In the genomic region with DNA sequence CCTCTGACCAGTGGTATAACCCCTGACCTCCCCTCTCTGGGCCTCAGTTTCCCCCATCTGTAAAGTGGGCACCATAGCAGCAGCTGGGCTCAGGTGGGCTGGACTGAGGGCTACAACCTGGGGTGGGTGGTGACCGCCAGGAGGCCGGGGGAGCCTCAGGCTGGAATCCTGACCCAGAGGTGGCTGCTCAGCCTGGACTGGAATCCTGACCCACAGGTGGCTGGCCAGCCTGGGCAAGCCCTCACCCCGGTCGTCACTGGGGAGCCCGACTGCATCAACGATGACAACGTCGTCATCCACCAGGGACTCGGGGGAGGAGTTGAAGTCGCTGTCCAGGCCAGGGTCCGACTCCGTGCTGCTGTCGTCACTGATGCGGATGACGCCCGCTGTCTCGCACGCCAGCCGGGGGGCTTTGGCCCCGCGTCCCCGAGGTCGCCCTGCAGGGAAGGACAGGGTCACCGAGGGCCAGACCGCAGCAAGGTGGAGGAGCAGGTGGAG, we compare ENCODE assay signal across 9 cellular contexts. TPM values are rescaled to one million over a fixed set of nuclear protein-coding genes. Genes with fewer than 3 reads are reported as not detected.
DNase-seq lines count a peak whose midpoint lies in the region; ATAC-seq and TF ChIP-seq lines count a peak whose summit lies in the region.
"Had no signal": no experiment of that assay in that cellular context is flagged by ENCODE, and none has a peak within 500 bp of the region (broad histone marks: within the 10 kb centered on the region; RNA-seq: fewer than 3 reads in every experiment).

No MANE protein-coding gene starts in this region.

- no peak for TF ChIP-seq RAD21 in IMR-90 (IDR thresholded peaks at IDR 0.05; ENCODE audit: low read length)

- no peak for ATAC-seq in IMR-90 (ENCODE audit: low read depth)
- ATAC-seq in naive thymus-derived CD4-positive, alpha-beta T cell = no peak
- ATAC-seq in activated CD8-positive, alpha-beta T cell treated with anti-CD3 and anti-CD28 coated beads, Interleukin-2, amount 10 ng/mL, durations not matched to agents 7 days and 5 days = no peak
- no peak for ATAC-seq in activated CD4-positive, CD25-positive, alpha-beta regulatory T cell treated with anti-CD3 and anti-CD28 coated beads, Interleukin-2, amount 50 U/mL, for 24 hours

- H4K5ac ChIP-seq in IMR-90 (ENCODE audit: low read depth, low read length) = no peak overlapping the region

- peaks cover 11 to 23% of the 10 kb centered on the region in 2 experiments for H3K79me1 ChIP-seq in IMR-90 (ENCODE audit: low read depth in 1 of 2, low read length in 2 of 2)

- peaks cover 0 to 6% (median 0%) of the 10 kb centered on the region in 5 donors for H3K36me3 Mint-ChIP-seq in naive thymus-derived CD4-positive, alpha-beta T cell
- peaks cover 11% of the 10 kb centered on the region for H3K36me3 Mint-ChIP-seq in activated CD8-positive, alpha-beta T cell treated with anti-CD3 and anti-CD28 coated beads, Interleukin-2, amount 10 ng/mL, durations not matched to agents 7 days and 5 days (ENCODE audit: low read depth)
- H3K36me3 Mint-ChIP-seq in activated naive CD8-positive, alpha-beta T cell treated with anti-CD3 and anti-CD28 coated beads for 36 hours = no peaks in the 10 kb centered on the region

- CTCF ChIA-PET in IMR-90 (lab: Yijun Ruan, JAX) = interaction anchor here (0.6 to 1.5 kb wide), 12 partner anchors 9 to 161 kb away, joined by 3 to 12 read pairs (median 4); a partner anchor contains a TSS
- CTCF ChIA-PET in naive thymus-derived CD4-positive, alpha-beta T cell (lab: Charles Lee) = interaction anchor here (0.9 to 4.4 kb wide), 10 partner anchors 10 to 130 kb away, joined by 3 to 37 read pairs (median 6); no protein-coding TSS in a partner anchor
- CTCF ChIA-PET in activated CD8-positive, alpha-beta T cell treated with anti-CD3 and anti-CD28 coated beads, Interleukin-2, amount 10 ng/mL, durations not matched to agents 7 days and 5 days (lab: Charles Lee) = interaction anchor here (0.6 to 2.4 kb wide), 22 partner anchors 9 to 152 kb away, joined by 3 to 18 read pairs (median 6); a partner anchor contains a TSS

- H3K9me3 Mint-ChIP-seq in naive thymus-derived CD4-positive, alpha-beta T cell = no peaks in the 10 kb centered on the region
- no peaks in the 10 kb centered on the region for H3K9me3 Mint-ChIP-seq in activated CD8-positive, alpha-beta T cell treated with anti-CD3 and anti-CD28 coated beads, Interleukin-2, amount 10 ng/mL, durations not matched to agents 7 days and 5 days (ENCODE audit: insufficient read depth)
- no peaks in the 10 kb centered on the region for H3K9me3 Mint-ChIP-seq in activated naive CD8-positive, alpha-beta T cell treated with anti-CD3 and anti-CD28 coated beads for 36 hours
- H3K9me3 Mint-ChIP-seq: activated T-cell treated with anti-CD3 and anti-CD28 coated beads, Interleukin-2, amount 50 U/mL, for 72 hours had no signal

- H4K91ac ChIP-seq in IMR-90 (ENCODE audit: insufficient read depth, low read depth, low read length) = no peak overlapping the region

- intact Hi-C loops in IMR-90 (cut with micrococcal nuclease) (loop anchor here (2.0 to 5.0 kb wide), 2 partner anchors 63 to 78 kb away; no protein-coding TSS in a partner anchor), dorsolateral prefrontal cortex (cut with DNase I) (loop anchor here (1.0 to 5.0 kb wide), 3 partner anchors 58 to 126 kb away; a partner anchor contains a TSS), thyroid gland (cut with DNase I) (loop anchor here (5.0 kb wide), 1 partner anchor 78 kb away; no protein-coding TSS in a partner anchor)
- intact Hi-C loops in naive thymus-derived CD4-positive, alpha-beta T cell (cut with micrococcal nuclease) = loop anchor here (1.0 to 5.0 kb wide), 2 partner anchors 78 to 127 kb away; a partner anchor contains a TSS

- in situ Hi-C loops in IMR-90 (cut with MboI; ENCODE audit: low sequenced_read_pairs) = no loop called here

- H3K23ac ChIP-seq in IMR-90 (ENCODE audit: low read depth, low read length) = no peak overlapping the region

- no peaks in the 10 kb centered on the region for H3K27me3 Mint-ChIP-seq in naive thymus-derived CD4-positive, alpha-beta T cell
- no peaks in the 10 kb centered on the region for H3K27me3 Mint-ChIP-seq in activated CD8-positive, alpha-beta T cell treated with anti-CD3 and anti-CD28 coated beads, Interleukin-2, amount 10 ng/mL, durations not matched to agents 7 days and 5 days (ENCODE audit: low read depth)
- H3K27me3 Mint-ChIP-seq in activated naive CD8-positive, alpha-beta T cell treated with anti-CD3 and anti-CD28 coated beads for 36 hours = no peaks in the 10 kb centered on the region

- no peak overlapping the region for H3K4me3 Mint-ChIP-seq in naive thymus-derived CD4-positive, alpha-beta T cell
- H3K4me3 Mint-ChIP-seq in activated CD8-positive, alpha-beta T cell treated with anti-CD3 and anti-CD28 coated beads, Interleukin-2, amount 10 ng/mL, durations not matched to agents 7 days and 5 days = no peak overlapping the region
- H3K4me3 Mint-ChIP-seq in activated naive CD8-positive, alpha-beta T cell treated with anti-CD3 and anti-CD28 coated beads for 36 hours = no peak overlapping the region
- H3K4me3 Mint-ChIP-seq: activated T-cell treated with anti-CD3 and anti-CD28 coated beads, Interleukin-2, amount 50 U/mL, for 72 hours had no signal

- 0 out of 2 replicates have a peak overlapping the region, but pooled peaks have one; percentile 35 for H3K9ac ChIP-seq in IMR-90 (ENCODE audit: low read depth, low read length)

- peaks cover 25% of the 10 kb centered on the region for H4K20me1 ChIP-seq in IMR-90 (ENCODE audit: insufficient read depth, low read length)

- WGBS in IMR-90 (ENCODE audit: extremely low coverage in 2 of 2, insufficient read length in 1 of 2), 2 experiments = 85% methylated on average over 15 of the region's 25 CpGs; no CpG with 5 or more reads in 1 of the 2 experiments
- WGBS in thyroid gland, 2 donors = 97% methylated on average over 17 to 25 of the region's 25 CpGs

- no peak overlapping the region for H2BK20ac ChIP-seq in IMR-90 (ENCODE audit: low read depth, low read length)

- H3K27me3 ChIP-seq in IMR-90 (ENCODE audit: control insufficient read depth, insufficient read depth, low read length) (no peaks in the 10 kb centered on the region), dorsolateral prefrontal cortex (no peaks in the 10 kb centered on the region), thyroid gland (no peaks in the 10 kb centered on the region)
- H3K27me3 ChIP-seq in naive thymus-derived CD4-positive, alpha-beta T cell (ENCODE audit: control insufficient read depth in 2 of 2, insufficient read depth in 2 of 2, low read length in 2 of 2) = no peaks in the 10 kb centered on the region

- peaks cover 80% of the 10 kb centered on the region for H3K36me3 ChIP-seq in IMR-90 (ENCODE audit: control insufficient read depth, insufficient read depth, low read length)
- peaks cover 0 to 82% (median 12%) of the 10 kb centered on the region in 3 experiments for H3K36me3 ChIP-seq in naive thymus-derived CD4-positive, alpha-beta T cell (ENCODE audit: control insufficient read depth in 2 of 3, insufficient read depth in 3 of 3, low read length in 3 of 3)
- H3K36me3 ChIP-seq in thyroid gland = peaks cover 60 to 82% of the 10 kb centered on the region in 2 donors

- H3K4me2 ChIP-seq in IMR-90 (ENCODE audit: low read depth, low read length) = no peak overlapping the region

- peaks cover 11% of the 10 kb centered on the region for H3K4me1 ChIP-seq in IMR-90 (ENCODE audit: control insufficient read depth, insufficient read depth, low read length)
- H3K4me1 ChIP-seq in naive thymus-derived CD4-positive, alpha-beta T cell (ENCODE audit: control insufficient read depth in 2 of 2, insufficient read depth in 2 of 2, low read length in 2 of 2) = peaks cover 0 to 8% of the 10 kb centered on the region in 2 donors
- H3K4me1 ChIP-seq in thyroid gland = peaks cover 4 to 14% of the 10 kb centered on the region in 2 donors

- peak overlapping the region; percentile 85 for H2BK5ac ChIP-seq in IMR-90 (ENCODE audit: low read depth, low read length, poor library complexity, severe bottlenecking)

- no peak overlapping the region for H3K14ac ChIP-seq in IMR-90 (replicated peaks; ENCODE audit: low read depth, low read length)

- H2AK5ac ChIP-seq in IMR-90 (ENCODE audit: low read depth, low read length) = peak overlapping the region; percentile 90; the same call in 1 of the 2 replicates

- H4K8ac ChIP-seq in IMR-90 (ENCODE audit: low read depth in 2 of 2, low read length in 2 of 2) = peak overlapping the region in 1 of 2 experiments; percentile 72; a peak in 2 of 4 replicates

- H2AK9ac ChIP-seq in IMR-90 (replicated peaks; ENCODE audit: low read depth, low read length, poor library complexity) = peak overlapping the region; percentile 97

- H3K9me1 ChIP-seq in IMR-90 (ENCODE audit: insufficient read depth, low read length) = no peaks in the 10 kb centered on the region

- H2AFZ ChIP-seq in IMR-90 (replicated peaks; ENCODE audit: low read length, poor library complexity) = peak overlapping the region; percentile 51

- no TSS peak for BruUV-seq in IMR-90 (replicated peaks; lab: Mats Ljungman, UMichigan)

- H3K4me1 Mint-ChIP-seq in naive thymus-derived CD4-positive, alpha-beta T cell = peaks cover 0 to 2% (median 0%) of the 10 kb centered on the region in 7 donors
- H3K4me1 Mint-ChIP-seq in activated CD8-positive, alpha-beta T cell treated with anti-CD3 and anti-CD28 coated beads, Interleukin-2, amount 10 ng/mL, durations not matched to agents 7 days and 5 days (ENCODE audit: low read depth) = peaks cover 4% of the 10 kb centered on the region
- no peaks in the 10 kb centered on the region for H3K4me1 Mint-ChIP-seq in activated naive CD8-positive, alpha-beta T cell treated with anti-CD3 and anti-CD28 coated beads for 36 hours

- H2BK120ac ChIP-seq in IMR-90 (ENCODE audit: low read depth, low read length) = 0 out of 2 replicates have a peak overlapping the region, but pooled peaks have one; percentile 29

- dilution Hi-C loops in IMR-90 (cut with HindIII; ENCODE audit: low sequenced_read_pairs, unreplicated experiment) = no loop called here

- peak overlapping the region; percentile 86 for H3K4ac ChIP-seq in IMR-90 (ENCODE audit: low read depth, low read length)

- peak overlapping the region in 2 of 9 donors; percentile 36 to 77 for H3K27ac Mint-ChIP-seq in naive thymus-derived CD4-positive, alpha-beta T cell
- no peak overlapping the region for H3K27ac Mint-ChIP-seq in activated CD8-positive, alpha-beta T cell treated with anti-CD3 and anti-CD28 coated beads, Interleukin-2, amount 10 ng/mL, durations not matched to agents 7 days and 5 days
- H3K27ac Mint-ChIP-seq in activated naive CD8-positive, alpha-beta T cell treated with anti-CD3 and anti-CD28 coated beads for 36 hours = no peak overlapping the region
- H3K27ac Mint-ChIP-seq: activated T-cell treated with anti-CD3 and anti-CD28 coated beads, Interleukin-2, amount 50 U/mL, for 72 hours had no signal

- H3K4me3 ChIP-seq in IMR-90 (ENCODE audit: insufficient read depth, low read depth, low read length) = no peak overlapping the region
- peak overlapping the region in 11 of 59 donors; percentile 2 to 51 (median 36) for H3K4me3 ChIP-seq in dorsolateral prefrontal cortex
- H3K4me3 ChIP-seq in naive thymus-derived CD4-positive, alpha-beta T cell (ENCODE audit: low read length) = no peak overlapping the region
- H3K4me3 ChIP-seq in thyroid gland (replicated peaks in 1 of 3) = no peak overlapping the region

- DNase-seq in IMR-90 (no peak), dorsolateral prefrontal cortex (no peak), thyroid gland (no peak)
- DNase-seq in naive thymus-derived CD4-positive, alpha-beta T cell = no peak
- no peak for DNase-seq in activated CD8-positive, alpha-beta T cell treated with anti-CD3 and anti-CD28 coated beads, Interleukin-2, amount 10 ng/mL, durations not matched to agents 7 days and 5 days
- DNase-seq in activated naive CD8-positive, alpha-beta T cell treated with anti-CD3 and anti-CD28 coated beads for 36 hours = no peak
- DNase-seq: SIG-M5 had no signal

- H3K18ac ChIP-seq in IMR-90 (ENCODE audit: low read depth, low read length) = no peak overlapping the region

- no peak overlapping the region for H2BK15ac ChIP-seq in IMR-90 (ENCODE audit: low read depth, low read length)

- H3K27ac ChIP-seq in IMR-90 (ENCODE audit: insufficient read depth, low read length) (peak overlapping the region; percentile 74; the same call in 1 of the 2 replicates), dorsolateral prefrontal cortex (peak overlapping the region in 58 of 59 donors; percentile 37 to 95 (median 89)), thyroid gland (peak overlapping the region; percentile 69 to 76 (median 73))
- peak overlapping the region; percentile 59 for H3K27ac ChIP-seq in naive thymus-derived CD4-positive, alpha-beta T cell (ENCODE audit: low read depth, low read length)

- H3K56ac ChIP-seq in IMR-90 (ENCODE audit: extremely low read depth, insufficient read depth, low read length) = no peak overlapping the region

- TF ChIP-seq POLR2A in IMR-90 (IDR thresholded peaks at IDR 0.05; ENCODE audit: low read depth, low read length) (no peak), thyroid gland (IDR thresholded peaks at IDR 0.05) (no peak)

- TF ChIP-seq CTCF in IMR-90 (conservative IDR thresholded peaks at IDR 0.05; ENCODE audit: low read depth, low read length) (no peak), dorsolateral prefrontal cortex (IDR thresholded peaks at IDR 0.05 in 54 of 56, conservative IDR thresholded peaks at IDR 0.05 in 2 of 56; ENCODE audit: low read depth in 1 of 56, partially characterized antibody in 56 of 56) (no peak), thyroid gland (IDR thresholded peaks at IDR 0.05) (no peak)

- no peaks in the 10 kb centered on the region for H3K9me3 ChIP-seq in IMR-90 (ENCODE audit: control insufficient read depth, insufficient read depth, low read length)
- H3K9me3 ChIP-seq in naive thymus-derived CD4-positive, alpha-beta T cell (ENCODE audit: control insufficient read depth in 2 of 3, low read length in 3 of 3) = no peaks in the 10 kb centered on the region
- no peaks in the 10 kb centered on the region for H3K9me3 ChIP-seq in thyroid gland

- POLR2A ChIA-PET in IMR-90 (lab: Charles Lee; ENCODE audit: unreplicated experiment) = interaction anchor here (0.5 kb wide), 1 partner anchor 15 kb away, joined by 6 read pairs; no protein-coding TSS in a partner anchor
- POLR2A ChIA-PET in naive thymus-derived CD4-positive, alpha-beta T cell (lab: Charles Lee) = interaction anchor here (0.6 to 3.4 kb wide), 13 partner anchors 11 to 130 kb away, joined by 3 to 27 read pairs (median 3); a partner anchor contains a TSS
- POLR2A ChIA-PET in activated CD8-positive, alpha-beta T cell treated with anti-CD3 and anti-CD28 coated beads, Interleukin-2, amount 10 ng/mL, durations not matched to agents 7 days and 5 days (lab: Charles Lee) = interaction anchor here (0.5 to 1.1 kb wide), 3 partner anchors 26 to 159 kb away, joined by 3 read pairs; a partner anchor contains a TSS

RNA-seq across cellular contexts. Expression of a gene that starts 10.2 kb away (rescaled TPM):
- total RNA-seq in IMR-90 (2012; rRNA removed) (357 and 415 TPM in 2 replicates), dorsolateral prefrontal cortex (100 to 1,000 TPM; 189 to 425 (median 310) TPM), thyroid gland (100 to 1,000 TPM; 350 to 485 (median 414) TPM)
- 1,083 and 1,136 TPM in 2 replicates for polyA plus RNA-seq in IMR-90 (2012; rRNA removed)
- 2,056 and 2,058 TPM in 2 replicates for polyA plus RNA-seq in IMR-90 (2012; cell fraction: cytosol; rRNA removed)
- polyA plus RNA-seq in IMR-90 (2012; cell fraction: nucleus; rRNA removed; ENCODE audit: low replicate concordance) = 1,128 and 1,215 TPM in 2 replicates
- total RNA-seq in naive thymus-derived CD4-positive, alpha-beta T cell = 100 to 1,000 TPM; 122 to 235 (median 194) TPM
- polyA plus RNA-seq in naive thymus-derived CD4-positive, alpha-beta T cell = 100 to 1,000 TPM; 417 to 522 TPM
- 100 to 1,000 TPM; 174 to 177 TPM for total RNA-seq in activated CD8-positive, alpha-beta T cell treated with anti-CD3 and anti-CD28 coated beads, Interleukin-2, amount 10 ng/mL, durations not matched to agents 7 days and 5 days
- total RNA-seq in activated naive CD8-positive, alpha-beta T cell treated with anti-CD3 and anti-CD28 coated beads for 36 hours = 100 to 1,000 TPM; 225 to 231 TPM

RNA-seq across cellular contexts. Expression of a gene that starts 18.9 kb away (rescaled TPM):
- total RNA-seq in IMR-90 (2012; rRNA removed) (195 and 294 TPM in 2 replicates), dorsolateral prefrontal cortex (100 to 1,000 TPM; 114 to 230 (median 158) TPM), thyroid gland (100 to 1,000 TPM in 3 of 4 donors, 10 to 100 TPM in 1; 87.6 to 264 (median 163) TPM)
- polyA plus RNA-seq in IMR-90 (2012; rRNA removed) = 391 and 449 TPM in 2 replicates
- 408 and 821 TPM in 2 replicates for polyA plus RNA-seq in IMR-90 (2012; cell fraction: cytosol; rRNA removed)
- 242 and 436 TPM in 2 replicates for polyA plus RNA-seq in IMR-90 (2012; cell fraction: nucleus; rRNA removed; ENCODE audit: low replicate concordance)
- 100 to 1,000 TPM in 1 of 5 experiments, 10 to 100 TPM in 4; 75.3 to 157 (median 82.1) TPM for total RNA-seq in naive thymus-derived CD4-positive, alpha-beta T cell
- polyA plus RNA-seq in naive thymus-derived CD4-positive, alpha-beta T cell = 100 to 1,000 TPM; 136 to 179 TPM
- total RNA-seq in activated CD8-positive, alpha-beta T cell treated with anti-CD3 and anti-CD28 coated beads, Interleukin-2, amount 10 ng/mL, durations not matched to agents 7 days and 5 days = 100 to 1,000 TPM; 176 to 177 TPM
- 100 to 1,000 TPM; 290 to 291 TPM for total RNA-seq in activated naive CD8-positive, alpha-beta T cell treated with anti-CD3 and anti-CD28 coated beads for 36 hours

RNA-seq across cellular contexts. Expression of a gene that starts 47.1 kb away (rescaled TPM):
- total RNA-seq in IMR-90 (2012; rRNA removed) (0.83 and 1.3 TPM in 2 replicates), dorsolateral prefrontal cortex (10 to 100 TPM in 55 of 120 experiments, 1 to 10 TPM in 65; 2.8 to 23.4 (median 9.5) TPM), thyroid gland (10 to 100 TPM; 11.5 to 19.8 (median 14.4) TPM)
- 1.4 and 1.7 TPM in 2 replicates for polyA plus RNA-seq in IMR-90 (2012; rRNA removed)
- 2.0 and 2.2 TPM in 2 replicates for polyA plus RNA-seq in IMR-90 (2012; cell fraction: cytosol; rRNA removed)
- polyA plus RNA-seq in IMR-90 (2012; cell fraction: nucleus; rRNA removed; ENCODE audit: low replicate concordance) = 3.0 and 10.5 TPM in 2 replicates
- total RNA-seq in naive thymus-derived CD4-positive, alpha-beta T cell = 1,000 to 10,000 TPM in 1 of 5 experiments, 100 to 1,000 TPM in 4; 467 to 1,030 (median 779) TPM
- polyA plus RNA-seq in naive thymus-derived CD4-positive, alpha-beta T cell = 100 to 1,000 TPM; 305 to 880 TPM
- 100 to 1,000 TPM; 433 to 445 TPM for total RNA-seq in activated CD8-positive, alpha-beta T cell treated with anti-CD3 and anti-CD28 coated beads, Interleukin-2, amount 10 ng/mL, durations not matched to agents 7 days and 5 days
- 100 to 1,000 TPM; 113 to 122 TPM for total RNA-seq in activated naive CD8-positive, alpha-beta T cell treated with anti-CD3 and anti-CD28 coated beads for 36 hours

Comparison
In these comparisons a context has a peak if more than half of its experiments do, and no peak if none do; other contexts are left out.
1. RNA of a gene that starts 47.1 kb away (total RNA-seq): 467 to 1,030 TPM in naive thymus-derived CD4-positive, alpha-beta T cell, 433 to 445 TPM in activated CD8-positive, alpha-beta T cell treated with anti-CD3 and anti-CD28 coated beads, Interleukin-2, amount 10 ng/mL, durations not matched to agents 7 days and 5 days and 113 to 122 TPM in activated naive CD8-positive, alpha-beta T cell treated with anti-CD3 and anti-CD28 coated beads for 36 hours; 11.5 to 19.8 TPM in thyroid gland, 2.8 to 23.4 TPM in dorsolateral prefrontal cortex and 0.83 to 1.3 TPM in IMR-90; every median in the first group is over 4 times any median in the second.
2. Peak in every context shown above with its lines, with median percentiles within 50 percentile points of each other: H3K27ac ChIP-seq.